Comparison of ENCODE assay signal across 1 cellular context in the genomic region with DNA sequence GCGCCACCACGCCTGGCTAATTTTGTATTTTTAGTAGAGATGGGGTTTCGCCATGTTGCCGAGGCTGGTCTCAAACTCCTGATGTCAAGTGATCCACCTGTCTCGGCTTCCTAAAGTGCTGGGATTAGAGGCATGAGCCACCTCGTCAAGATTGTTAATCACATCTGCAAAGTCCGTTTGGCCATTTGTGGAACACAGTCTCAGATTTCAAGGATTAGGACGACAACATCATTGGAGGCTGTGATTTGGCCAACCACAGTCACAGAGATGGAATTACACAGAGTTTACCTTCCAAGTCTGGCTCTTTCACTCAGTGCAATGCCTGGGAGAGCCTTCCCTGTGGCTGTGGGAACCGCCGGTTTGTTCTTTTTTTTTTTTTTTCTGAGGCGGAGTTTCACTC.
TF ChIP-seq lines count a peak whose summit lies in the region.

No MANE protein-coding gene starts in this region.

TF ChIP-seq in HEK293, 187 proteins besides CTCF, POLR2A, EP300 and RAD21 (continued from another document):
- TF ChIP-seq, protein P1, sequence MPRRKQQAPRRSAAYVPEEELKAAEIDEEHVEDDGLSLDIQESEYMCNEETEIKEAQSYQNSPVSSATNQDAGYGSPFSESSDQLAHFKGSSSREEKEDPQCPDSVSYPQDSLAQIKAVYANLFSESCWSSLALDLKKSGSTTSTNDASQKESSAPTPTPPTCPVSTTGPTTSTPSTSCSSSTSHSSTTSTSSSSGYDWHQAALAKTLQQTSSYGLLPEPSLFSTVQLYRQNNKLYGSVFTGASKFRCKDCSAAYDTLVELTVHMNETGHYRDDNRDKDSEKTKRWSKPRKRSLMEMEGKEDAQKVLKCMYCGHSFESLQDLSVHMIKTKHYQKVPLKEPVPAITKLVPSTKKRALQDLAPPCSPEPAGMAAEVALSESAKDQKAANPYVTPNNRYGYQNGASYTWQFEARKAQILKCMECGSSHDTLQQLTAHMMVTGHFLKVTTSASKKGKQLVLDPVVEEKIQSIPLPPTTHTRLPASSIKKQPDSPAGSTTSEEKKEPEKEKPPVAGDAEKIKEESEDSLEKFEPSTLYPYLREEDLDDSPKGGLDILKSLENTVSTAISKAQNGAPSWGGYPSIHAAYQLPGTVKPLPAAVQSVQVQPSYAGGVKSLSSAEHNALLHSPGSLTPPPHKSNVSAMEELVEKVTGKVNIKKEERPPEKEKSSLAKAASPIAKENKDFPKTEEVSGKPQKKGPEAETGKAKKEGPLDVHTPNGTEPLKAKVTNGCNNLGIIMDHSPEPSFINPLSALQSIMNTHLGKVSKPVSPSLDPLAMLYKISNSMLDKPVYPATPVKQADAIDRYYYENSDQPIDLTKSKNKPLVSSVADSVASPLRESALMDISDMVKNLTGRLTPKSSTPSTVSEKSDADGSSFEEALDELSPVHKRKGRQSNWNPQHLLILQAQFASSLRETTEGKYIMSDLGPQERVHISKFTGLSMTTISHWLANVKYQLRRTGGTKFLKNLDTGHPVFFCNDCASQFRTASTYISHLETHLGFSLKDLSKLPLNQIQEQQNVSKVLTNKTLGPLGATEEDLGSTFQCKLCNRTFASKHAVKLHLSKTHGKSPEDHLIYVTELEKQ (tag by site-specific recombination; IDR thresholded peaks at IDR 0.05; ENCODE audit: borderline replicate concordance) = peak; percentile 24; the same call in 1 of the 2 replicates
- TF ChIP-seq KLF1 (tag by site-specific recombination; IDR thresholded peaks at IDR 0.05) = no peak
- no peak for TF ChIP-seq REPIN1 (tag by site-specific recombination; IDR thresholded peaks at IDR 0.05; ENCODE audit: low read depth)
- TF ChIP-seq ZEB2 (tag by site-specific recombination; IDR thresholded peaks at IDR 0.05) = no peak
- peak; percentile 80 for TF ChIP-seq SP7 (tag by site-specific recombination; IDR thresholded peaks at IDR 0.05)
- no peak for TF ChIP-seq ZNF423 (tag by site-specific recombination; IDR thresholded peaks at IDR 0.05)
- TF ChIP-seq, protein P2, sequence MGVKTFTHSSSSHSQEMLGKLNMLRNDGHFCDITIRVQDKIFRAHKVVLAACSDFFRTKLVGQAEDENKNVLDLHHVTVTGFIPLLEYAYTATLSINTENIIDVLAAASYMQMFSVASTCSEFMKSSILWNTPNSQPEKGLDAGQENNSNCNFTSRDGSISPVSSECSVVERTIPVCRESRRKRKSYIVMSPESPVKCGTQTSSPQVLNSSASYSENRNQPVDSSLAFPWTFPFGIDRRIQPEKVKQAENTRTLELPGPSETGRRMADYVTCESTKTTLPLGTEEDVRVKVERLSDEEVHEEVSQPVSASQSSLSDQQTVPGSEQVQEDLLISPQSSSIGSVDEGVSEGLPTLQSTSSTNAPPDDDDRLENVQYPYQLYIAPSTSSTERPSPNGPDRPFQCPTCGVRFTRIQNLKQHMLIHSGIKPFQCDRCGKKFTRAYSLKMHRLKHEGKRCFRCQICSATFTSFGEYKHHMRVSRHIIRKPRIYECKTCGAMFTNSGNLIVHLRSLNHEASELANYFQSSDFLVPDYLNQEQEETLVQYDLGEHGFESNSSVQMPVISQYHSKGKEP (tag by site-specific recombination; IDR thresholded peaks at IDR 0.05) = 0 out of 2 replicates have a peak, but pooled peaks have one; percentile 16
- no peak for TF ChIP-seq TCF7L2 (IDR thresholded peaks at IDR 0.05; ENCODE audit: borderline replicate concordance, low read depth, low read length)
- TF ChIP-seq ZNF843 (tag by site-specific recombination; IDR thresholded peaks at IDR 0.05) = 0 out of 2 replicates have a peak, but pooled peaks have one; percentile 21
- TF ChIP-seq ZNF776 (tag by site-specific recombination; IDR thresholded peaks at IDR 0.05; ENCODE audit: borderline replicate concordance) = no peak
- 0 out of 2 replicates have a peak, but pooled peaks have one; percentile 18 for TF ChIP-seq ZNF335 (tag by site-specific recombination; conservative IDR thresholded peaks at IDR 0.05)
- TF ChIP-seq GLIS1 (tag by site-specific recombination; IDR thresholded peaks at IDR 0.05) = peak; percentile 61
- TF ChIP-seq, protein P3, sequence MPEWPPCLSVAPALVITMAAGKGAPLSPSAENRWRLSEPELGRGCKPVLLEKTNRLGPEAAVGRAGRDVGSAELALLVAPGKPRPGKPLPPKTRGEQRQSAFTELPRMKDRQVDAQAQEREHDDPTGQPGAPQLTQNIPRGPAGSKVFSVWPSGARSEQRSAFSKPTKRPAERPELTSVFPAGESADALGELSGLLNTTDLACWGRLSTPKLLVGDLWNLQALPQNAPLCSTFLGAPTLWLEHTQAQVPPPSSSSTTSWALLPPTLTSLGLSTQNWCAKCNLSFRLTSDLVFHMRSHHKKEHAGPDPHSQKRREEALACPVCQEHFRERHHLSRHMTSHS (tag by site-specific recombination; IDR thresholded peaks at IDR 0.05) = no peak
- no peak for TF ChIP-seq ZNF610 (tag by site-specific recombination; IDR thresholded peaks at IDR 0.05; ENCODE audit: borderline replicate concordance)
- TF ChIP-seq ZNF324 (tag by site-specific recombination; IDR thresholded peaks at IDR 0.05) = no peak
- TF ChIP-seq HOXD13 (CRISPR knock-in tag; IDR thresholded peaks at IDR 0.05; ENCODE audit: borderline replicate concordance) = no peak
